Comparison of ENCODE assay signal across 26 cellular contexts in genomic region chr7:1934756-1935155, GRCh38.
DNase-seq lines count a peak whose midpoint lies in the region; ATAC-seq and TF ChIP-seq lines count a peak whose summit lies in the region.
"Had no signal": no experiment of that assay in that cellular context is flagged by ENCODE, and none has a peak within 500 bp of the region (broad histone marks: within the 10 kb centered on the region; RNA-seq: fewer than 3 reads in every experiment).

No MANE protein-coding gene starts in this region.

- H3K9ac ChIP-seq in BLaER1 (no peak overlapping the region), OCI-LY1 (ENCODE audit: low read length) (no peak overlapping the region)

- no peaks in the 10 kb centered on the region for H3K9me2 ChIP-seq in OCI-LY1 (ENCODE audit: low read depth, low read length)

- TF ChIP-seq POLR2A in sigmoid colon (IDR thresholded peaks at IDR 0.05): no peak

- H3K27me3 Mint-ChIP-seq in glutamatergic neuron (ENCODE audit: unreplicated experiment): peaks cover 7% of the 10 kb centered on the region
- H3K27me3 Mint-ChIP-seq: memory B cell had no signal

- H2AFZ ChIP-seq in OCI-LY1 (ENCODE audit: low read length): no peak overlapping the region

- H4K20me1 ChIP-seq in BLaER1: peaks cover 64% of the 10 kb centered on the region
- no peaks in the 10 kb centered on the region for H4K20me1 ChIP-seq in OCI-LY1 (ENCODE audit: insufficient read depth, low read length)

- 0 out of 2 replicates have a peak overlapping the region, but pooled peaks have one; percentile 9 for H3K27ac ChIP-seq in BLaER1
- peak overlapping the region; percentile 42 for H3K27ac ChIP-seq in OCI-LY1 (ENCODE audit: low read depth, low read length, poor library complexity, severe bottlenecking)
- no peak overlapping the region for H3K27ac ChIP-seq in sigmoid colon
- H3K27ac ChIP-seq: cardiac muscle cell, heart right ventricle, Peyer's patch, thoracic aorta had no signal

- H3K4me1 ChIP-seq in BLaER1 (peaks cover 69% of the 10 kb centered on the region), OCI-LY1 (ENCODE audit: insufficient read depth, low read length, severe bottlenecking) (peaks cover 18% of the 10 kb centered on the region), sigmoid colon (no peaks in the 10 kb centered on the region)

- H3K4me1 Mint-ChIP-seq in glutamatergic neuron (ENCODE audit: low read depth, unreplicated experiment): peaks cover 17% of the 10 kb centered on the region

- H3K27ac Mint-ChIP-seq in glutamatergic neuron (ENCODE audit: unreplicated experiment): peak overlapping the region; percentile 72

- no peak overlapping the region for H3K4me3 ChIP-seq in BLaER1
- no peak overlapping the region for H3K4me3 ChIP-seq in OCI-LY1 (ENCODE audit: low read depth, low read length, poor library complexity, severe bottlenecking)
- H3K4me3 ChIP-seq in sigmoid colon: no peak overlapping the region
- H3K4me3 ChIP-seq: cardiac muscle cell, heart right ventricle, K562, Peyer's patch, smooth muscle cell, thoracic aorta had no signal

- peak overlapping the region; percentile 8 for H3K4me3 Mint-ChIP-seq in glutamatergic neuron (ENCODE audit: unreplicated experiment)
- H3K4me3 Mint-ChIP-seq: memory B cell had no signal

- TF ChIP-seq EP300 in sigmoid colon (IDR thresholded peaks at IDR 0.05): no peak

- H3K9me3 ChIP-seq in BLaER1 (peaks cover 16% of the 10 kb centered on the region; the same call in 1 of the 2 replicates), OCI-LY1 (ENCODE audit: low read length) (no peaks in the 10 kb centered on the region), sigmoid colon (no peaks in the 10 kb centered on the region)
- H3K9me3 ChIP-seq: heart right ventricle, Peyer's patch, thoracic aorta had no signal

- TF ChIP-seq CTCF in OCI-LY1 (IDR thresholded peaks at IDR 0.05; ENCODE audit: low read length) (no peak), glutamatergic neuron (IDR thresholded peaks at IDR 0.05; ENCODE audit: partially characterized antibody, unreplicated experiment) (no peak), sigmoid colon (IDR thresholded peaks at IDR 0.05) (no peak)

- WGBS in sigmoid colon, 2 donors: 91 to 95% methylated on average over 22 of the region's 22 CpGs

- H3K36me3 ChIP-seq in BLaER1: peaks cover 69% of the 10 kb centered on the region
- H3K36me3 ChIP-seq in OCI-LY1 (ENCODE audit: insufficient read depth, low read length): peaks cover 28% of the 10 kb centered on the region
- H3K36me3 ChIP-seq in sigmoid colon: no peaks in the 10 kb centered on the region
- H3K36me3 ChIP-seq: cardiac muscle cell, Peyer's patch, thoracic aorta had no signal

- ATAC-seq in GM19035 (IDR thresholded peaks at IDR 0.05; ENCODE audit: unreplicated experiment): no peak
- ATAC-seq: heart right ventricle, K562, left cardiac atrium had no signal

- H3K79me2 ChIP-seq in OCI-LY1 (ENCODE audit: insufficient read depth, low read length): no peaks in the 10 kb centered on the region

- peaks cover 16% of the 10 kb centered on the region for H3K36me3 Mint-ChIP-seq in glutamatergic neuron (ENCODE audit: unreplicated experiment)

- peaks cover 28% of the 10 kb centered on the region for H3K9me3 Mint-ChIP-seq in glutamatergic neuron (ENCODE audit: unreplicated experiment)
- H3K9me3 Mint-ChIP-seq: memory B cell had no signal

- DNase-seq in DMS 273 (lab: John Stamatoyannopoulos, UW; ENCODE audit: unreplicated experiment) (peak; percentile 79), glutamatergic neuron (no peak), NCI-H1105 treated with DMSO at 0.1 percent for 48 hours (lab: John Stamatoyannopoulos, UW) (no peak), NCI-H2196 treated with DMSO at 0.1 percent for 48 hours (lab: John Stamatoyannopoulos, UW; ENCODE audit: unreplicated experiment) (no peak), sigmoid colon (no peak)
- DNase-seq: ACHN; activated CD8-positive, alpha-beta memory T cell treated with anti-CD3 and anti-CD28 coated beads for 24 hours; activated gamma-delta T cell treated with Interleukin-2 at 50 U/mL for 16 hours; activated T-cell treated with anti-CD3 and anti-CD28 coated beads, Interleukin-2, amount 50 U/mL, for 1 hour; GOT3; left cardiac atrium; MM.1S; NCI-H1436; NCI-H524 treated with DMSO at 0.1 percent for 48 hours; Peyer's patch; stimulated activated CD4-positive, alpha-beta T cell treated with anti-CD3 and anti-CD28 coated beads, Interleukin-2, amount 100 ng/mL, for 24 hours; stimulated activated naive CD4-positive, alpha-beta T cell treated with Interleukin-2 at 50 U/mL for 16 hours had no signal

- intact Hi-C loops in sigmoid colon (cut with DNase I): no loop called here

- no peaks in the 10 kb centered on the region for H3K27me3 ChIP-seq in BLaER1
- H3K27me3 ChIP-seq in OCI-LY1 (ENCODE audit: insufficient read depth, low read length): no peaks in the 10 kb centered on the region
- no peaks in the 10 kb centered on the region for H3K27me3 ChIP-seq in sigmoid colon
- H3K27me3 ChIP-seq: cardiac muscle cell, heart right ventricle, Peyer's patch had no signal

- H3F3A ChIP-seq in OCI-LY1 (ENCODE audit: insufficient read depth, low read length): no peaks in the 10 kb centered on the region

- H3K4me2 ChIP-seq in BLaER1 (no peak overlapping the region), OCI-LY1 (ENCODE audit: low read length) (no peak overlapping the region)
- H3K4me2 ChIP-seq: smooth muscle cell had no signal

Comparison
In these comparisons a context has a peak if more than half of its experiments do, and no peak if none do; other contexts are left out.
1. H3K27ac ChIP-seq: peak in BLaER1 (single experiment) and OCI-LY1 (single experiment); none in sigmoid colon (0 of 4).